In genomic region chr17:64961561-64962378, GRCh38 we compare ENCODE assay signal across 8 cellular contexts. TPM values are rescaled to one million over a fixed set of nuclear protein-coding genes. Genes with fewer than 3 reads are reported as not detected.
DNase-seq lines count a peak whose midpoint lies in the region; ATAC-seq, FAIRE-seq and TF ChIP-seq lines count a peak whose summit lies in the region.
"Not testable (repeated sequence)": the region's sequence is repeated elsewhere in the genome, so short reads cannot be mapped to it uniquely, and the experiment has no call there.

No MANE protein-coding gene starts in this region.

- not testable (repeated sequence) for H3K27ac Mint-ChIP-seq in activated naive CD8-positive, alpha-beta T cell treated with anti-CD3 and anti-CD28 coated beads, Interleukin-2, amount 50 U/mL, for 24 hours; neural crest cell (ENCODE audit: unreplicated experiment)

- peak overlapping the region; percentile 14; the same call in 1 of the 2 replicates for H2AFZ ChIP-seq in SK-N-SH (ENCODE audit: low read depth)

- H3K9me2 ChIP-seq in SK-N-SH: not testable (repeated sequence)

- TF ChIP-seq RAD21 in SK-N-SH (IDR thresholded peaks at IDR 0.05; ENCODE audit: low read length): peak; percentile 75

- not testable (repeated sequence) for H4K20me1 ChIP-seq in SK-N-SH (ENCODE audit: insufficient read depth)

- not testable (repeated sequence) for H3K27me3 ChIP-seq in SK-N-SH (ENCODE audit: insufficient read depth)

- H3K4me2 ChIP-seq in SK-N-SH: peak overlapping the region; percentile 4; the same call in 1 of the 2 replicates

- not testable (repeated sequence) for H3K9ac ChIP-seq in SK-N-SH

- FAIRE-seq in urothelium cell line (lab: Jason Lieb, UNC): peak; percentile 92

- H3K36me3 ChIP-seq in SK-N-SH (replicated peaks in 1 of 2; ENCODE audit: control insufficient read depth in 1 of 2, insufficient read depth in 2 of 2, low read length in 1 of 2): not testable (repeated sequence)

- TF ChIP-seq EP300 in SK-N-SH (IDR thresholded peaks at IDR 0.05; ENCODE audit: borderline replicate concordance in 1 of 2, low read depth in 1 of 2, low read length in 1 of 2): not testable (repeated sequence)

- H3F3A ChIP-seq in SK-N-SH (replicated peaks; ENCODE audit: insufficient read depth): peaks cover 36% of the 10 kb centered on the region

- not testable (repeated sequence) for H3K27ac ChIP-seq in SK-N-SH (ENCODE audit: low read depth in 2 of 2, low read length in 1 of 2)

- TF ChIP-seq CTCF in SK-N-SH (IDR thresholded peaks at IDR 0.05): peak; percentile 89
- TF ChIP-seq CTCF in neural crest cell (conservative IDR thresholded peaks at IDR 0.05): peak; percentile 77

- POLR2A ChIA-PET in SK-N-SH (lab: Yijun Ruan, JAX): not testable (repeated sequence)

- not testable (repeated sequence) for H3K79me2 ChIP-seq in SK-N-SH (ENCODE audit: insufficient read depth)

- 12% methylated on average over 13 of the region's 13 CpGs for WGBS in SK-N-SH (ENCODE audit: low lambda C conversion rate)

- not testable (repeated sequence) for H3K4me1 ChIP-seq in SK-N-SH (ENCODE audit: control insufficient read depth in 1 of 2, insufficient read depth in 2 of 2, low read depth in 1 of 2, low read length in 1 of 2)

- H3K4me1 Mint-ChIP-seq in activated naive CD8-positive, alpha-beta T cell treated with anti-CD3 and anti-CD28 coated beads, Interleukin-2, amount 50 U/mL, for 24 hours: peaks cover 43% of the 10 kb centered on the region
- peaks cover 23% of the 10 kb centered on the region for H3K4me1 Mint-ChIP-seq in neural crest cell

- not testable (repeated sequence) for H3K9me3 ChIP-seq in SK-N-SH

- H3K27me3 Mint-ChIP-seq in activated naive CD8-positive, alpha-beta T cell treated with anti-CD3 and anti-CD28 coated beads, Interleukin-2, amount 50 U/mL, for 24 hours; neural crest cell (ENCODE audit: low read depth): not testable (repeated sequence)

- CTCF ChIA-PET in SK-N-SH (lab: Yijun Ruan, JAX): interaction anchor here (0.7 to 6.9 kb wide), 25 partner anchors 9 to 253 kb away, joined by 3 to 59 read pairs (median 4); partner anchors contain the start of genes LRRC37A3 and RGS9

- not testable (repeated sequence) for H3K9me3 Mint-ChIP-seq in activated naive CD8-positive, alpha-beta T cell treated with anti-CD3 and anti-CD28 coated beads, Interleukin-2, amount 50 U/mL, for 24 hours; neural crest cell

- H3K36me3 Mint-ChIP-seq in activated naive CD8-positive, alpha-beta T cell treated with anti-CD3 and anti-CD28 coated beads, Interleukin-2, amount 50 U/mL, for 24 hours (ENCODE audit: low read depth); neural crest cell (ENCODE audit: low read depth): not testable (repeated sequence)

- peak overlapping the region in 1 of 2 experiments; percentile 14; a peak in 1 of 4 replicates for H3K4me3 ChIP-seq in SK-N-SH (ENCODE audit: low read depth in 2 of 2, low read length in 1 of 2)

- peak; percentile 42 for ATAC-seq in HG02798 (IDR thresholded peaks at IDR 0.05; ENCODE audit: poor library complexity, unreplicated experiment)
- not testable (repeated sequence) for ATAC-seq in activated naive CD8-positive, alpha-beta T cell treated with anti-CD3 and anti-CD28 coated beads, Interleukin-2, amount 50 U/mL, for 24 hours

- H3K4me3 Mint-ChIP-seq in activated naive CD8-positive, alpha-beta T cell treated with anti-CD3 and anti-CD28 coated beads, Interleukin-2, amount 50 U/mL, for 24 hours: not testable (repeated sequence)
- peak overlapping the region; percentile 4 for H3K4me3 Mint-ChIP-seq in neural crest cell

- DNase-seq in ELR (ENCODE audit: low read depth) (peak; percentile 83), NCI-H2029 treated with DMSO at 0.1 percent for 48 hours (lab: John Stamatoyannopoulos, UW) (peak; percentile 28), SK-N-SH (peak; percentile 46), globus pallidus (ENCODE audit: low spot score) (peak; percentile 76), neural crest cell (ENCODE audit: low read depth, low spot score) (peak; percentile 72), urothelium cell line (ENCODE audit: low spot score) (peak; percentile 23)
- DNase-seq in activated naive CD8-positive, alpha-beta T cell treated with anti-CD3 and anti-CD28 coated beads, Interleukin-2, amount 50 U/mL, for 24 hours: peak; percentile 55

TF ChIP-seq in SK-N-SH, 30 proteins besides CTCF, POLR2A, EP300 and RAD21:
- TF ChIP-seq SMC3 (IDR thresholded peaks at IDR 0.05; ENCODE audit: low read depth, low read length): peak; percentile 60
- TF ChIP-seq CHD2 (IDR thresholded peaks at IDR 0.05; ENCODE audit: low read length, partially characterized antibody): peak; percentile 8

RNA-seq across cellular contexts. Expression of gene LRRC37A3, which starts 42.5 kb away (rescaled TPM):
- polyA plus RNA-seq in SK-N-SH (2012; rRNA removed): 10.4 and 10.9 TPM in 2 replicates
- polyA plus RNA-seq in SK-N-SH (2012; cell fraction: cytosol; rRNA removed): 7.0 and 8.0 TPM in 2 replicates
- 54.8 and 61.1 TPM in 2 replicates for polyA plus RNA-seq in SK-N-SH (2012; cell fraction: nucleus; rRNA removed)
- 21.2 and 22.8 TPM in 2 replicates for total RNA-seq in neural crest cell

Comparison
In these comparisons a context has a peak if more than half of its experiments do, and no peak if none do; other contexts are left out.
1. DNase-seq: peak in every context shown above with its lines; median percentile 83 in ELR; 76 in globus pallidus; 72 in neural crest cell; 55 in activated naive CD8-positive, alpha-beta T cell treated with anti-CD3 and anti-CD28 coated beads, Interleukin-2, amount 50 U/mL, for 24 hours; 46 in SK-N-SH; 28 in NCI-H2029 treated with DMSO at 0.1 percent for 48 hours; 23 in urothelium cell line.